In the genomic region with DNA sequence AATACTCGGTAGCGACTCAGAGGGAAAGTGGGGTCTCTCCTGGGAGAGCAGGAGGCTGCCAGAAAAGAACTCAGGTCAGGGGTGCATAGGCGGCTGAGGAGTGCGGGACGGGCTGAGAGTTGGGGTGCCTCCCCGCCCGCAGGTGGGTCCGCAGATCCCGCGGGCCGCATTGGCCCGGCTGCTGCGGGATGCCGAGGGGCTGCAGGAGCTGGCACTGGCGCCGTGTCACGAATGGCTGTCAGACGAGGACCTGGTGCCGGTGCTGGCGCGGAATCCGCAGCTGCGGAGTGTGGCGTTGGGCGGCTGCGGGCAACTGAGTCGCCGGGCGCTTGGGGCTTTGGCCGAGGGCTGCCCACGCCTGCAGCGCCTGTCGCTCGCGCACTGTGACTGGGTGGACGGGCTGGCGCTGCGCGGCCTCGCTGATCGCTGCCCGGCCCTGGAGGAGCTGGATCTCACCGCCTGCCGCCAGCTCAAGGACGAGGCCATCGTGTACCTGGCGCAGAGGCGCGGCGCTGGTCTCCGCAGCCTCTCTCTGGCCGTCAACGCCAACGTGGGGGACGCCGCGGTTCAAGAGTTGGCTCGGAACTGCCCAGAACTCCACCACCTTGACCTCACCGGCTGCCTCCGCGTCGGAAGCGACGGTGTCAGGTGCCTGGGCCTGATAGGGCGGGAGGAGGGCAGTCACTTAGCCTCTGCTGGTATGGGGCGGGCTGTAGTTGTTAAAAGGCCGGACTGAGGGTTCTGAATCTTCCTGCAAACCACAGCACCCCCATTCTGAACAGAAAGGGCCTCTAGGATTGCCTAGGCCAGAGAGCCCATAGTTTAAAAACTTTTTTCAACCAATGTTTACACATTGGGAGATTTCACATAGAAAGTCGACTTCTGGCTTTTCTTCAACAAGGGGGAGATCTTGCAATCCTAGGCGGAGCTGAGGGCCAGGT, we compare ENCODE assay signal across 1 cellular context.
TF ChIP-seq lines count a peak whose summit lies in the region.

No MANE protein-coding gene starts in this region.

TF ChIP-seq in IMR-90, 13 proteins besides CTCF, POLR2A, EP300 and RAD21:
- TF ChIP-seq MAFK (IDR thresholded peaks at IDR 0.05; ENCODE audit: low read depth, low read length) (no peak), RCOR1 (IDR thresholded peaks at IDR 0.05; ENCODE audit: insufficient replicate concordance, low read length) (no peak), CEBPB (IDR thresholded peaks at IDR 0.05; ENCODE audit: low read depth, low read length) (no peak), CHD1 (IDR thresholded peaks at IDR 0.05; ENCODE audit: low read depth, low read length) (no peak), MAZ (IDR thresholded peaks at IDR 0.05; ENCODE audit: borderline replicate concordance, low read depth, low read length) (no peak), SMC3 (IDR thresholded peaks at IDR 0.05; ENCODE audit: low read depth, low read length) (no peak), NFE2L2 (IDR thresholded peaks at IDR 0.05; ENCODE audit: low read depth, low read length) (no peak)
- TF ChIP-seq, protein P1, sequence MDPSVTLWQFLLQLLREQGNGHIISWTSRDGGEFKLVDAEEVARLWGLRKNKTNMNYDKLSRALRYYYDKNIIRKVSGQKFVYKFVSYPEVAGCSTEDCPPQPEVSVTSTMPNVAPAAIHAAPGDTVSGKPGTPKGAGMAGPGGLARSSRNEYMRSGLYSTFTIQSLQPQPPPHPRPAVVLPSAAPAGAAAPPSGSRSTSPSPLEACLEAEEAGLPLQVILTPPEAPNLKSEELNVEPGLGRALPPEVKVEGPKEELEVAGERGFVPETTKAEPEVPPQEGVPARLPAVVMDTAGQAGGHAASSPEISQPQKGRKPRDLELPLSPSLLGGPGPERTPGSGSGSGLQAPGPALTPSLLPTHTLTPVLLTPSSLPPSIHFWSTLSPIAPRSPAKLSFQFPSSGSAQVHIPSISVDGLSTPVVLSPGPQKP (IDR thresholded peaks at IDR 0.05; ENCODE audit: borderline replicate concordance, low read depth, low read length), result no peak
